ENCODE assay signal across 14 cellular contexts in genomic region chr13:35856084-35856483, GRCh38.
"Had no signal": no experiment of that assay in that cellular context is flagged by ENCODE, and none has a peak within 500 bp of the region (broad histone marks: within the 10 kb centered on the region; RNA-seq: fewer than 3 reads in every experiment).

No MANE protein-coding gene starts in this region.

- H3K9me3 ChIP-seq: ovary, right lobe of liver, spleen, thyroid gland had no signal

- DNase-seq: activated CD4-positive, alpha-beta T cell treated with anti-CD3 and anti-CD28 coated beads, Interleukin-2, amount 50 U/mL, for 48 hours; activated CD8-positive, alpha-beta memory T cell treated with anti-CD3 and anti-CD28 coated beads, Interleukin-2, amount 10 ng/mL, durations not matched to agents 7 days and 5 days; activated effector memory CD4-positive, alpha-beta T cell treated with anti-CD3 and anti-CD28 coated beads, Interleukin-2, amount 50 U/mL, for 16 hours; activated T-cell treated with anti-CD3 and anti-CD28 coated beads, Interleukin-2, amount 50 U/mL, for 48 hours; amniotic stem cell; erythroblast; ovary; right lobe of liver; spleen; T-cell; T1000; thyroid gland had no signal

- H3K36me3 ChIP-seq: ovary, right lobe of liver, spleen, thyroid gland had no signal

- ATAC-seq: activated CD8-positive, alpha-beta memory T cell treated with anti-CD3 and anti-CD28 coated beads, Interleukin-2, amount 10 ng/mL, durations not matched to agents 7 days and 5 days; right lobe of liver; T-cell had no signal

- H3K27ac ChIP-seq: ovary, right lobe of liver, SK-N-MC, thyroid gland had no signal

- H3K4me3 ChIP-seq: ovary, right lobe of liver, SK-N-MC, spleen, thyroid gland had no signal

- H3K4me1 ChIP-seq: right lobe of liver, spleen, thyroid gland had no signal

- H3K27me3 ChIP-seq: ovary, right lobe of liver, thyroid gland had no signal

- FAIRE-seq: urothelium cell line had no signal
